ENCODE assay signal across 1 cellular context in the genomic region with DNA sequence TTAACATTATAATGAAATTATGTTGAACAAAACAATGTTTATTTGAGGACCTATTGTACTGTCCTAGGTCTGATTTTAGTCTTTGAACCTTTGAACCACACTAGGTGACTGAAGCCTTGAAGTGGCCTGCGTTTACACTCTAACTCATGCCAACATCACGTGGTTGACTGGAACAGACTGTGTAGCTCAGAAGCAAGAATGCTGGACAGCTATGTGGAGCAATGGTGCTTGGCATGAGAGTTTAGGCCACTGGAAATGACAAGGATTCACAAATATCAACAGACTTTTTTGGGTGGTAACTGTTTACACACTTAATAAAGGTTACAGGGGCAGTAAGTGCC.
TF ChIP-seq lines count a peak whose summit lies in the region.

No MANE protein-coding gene starts in this region.

TF ChIP-seq in HepG2, 621 proteins besides CTCF, POLR2A, EP300 and RAD21 (continued from another document):
- TF ChIP-seq, protein P1, sequence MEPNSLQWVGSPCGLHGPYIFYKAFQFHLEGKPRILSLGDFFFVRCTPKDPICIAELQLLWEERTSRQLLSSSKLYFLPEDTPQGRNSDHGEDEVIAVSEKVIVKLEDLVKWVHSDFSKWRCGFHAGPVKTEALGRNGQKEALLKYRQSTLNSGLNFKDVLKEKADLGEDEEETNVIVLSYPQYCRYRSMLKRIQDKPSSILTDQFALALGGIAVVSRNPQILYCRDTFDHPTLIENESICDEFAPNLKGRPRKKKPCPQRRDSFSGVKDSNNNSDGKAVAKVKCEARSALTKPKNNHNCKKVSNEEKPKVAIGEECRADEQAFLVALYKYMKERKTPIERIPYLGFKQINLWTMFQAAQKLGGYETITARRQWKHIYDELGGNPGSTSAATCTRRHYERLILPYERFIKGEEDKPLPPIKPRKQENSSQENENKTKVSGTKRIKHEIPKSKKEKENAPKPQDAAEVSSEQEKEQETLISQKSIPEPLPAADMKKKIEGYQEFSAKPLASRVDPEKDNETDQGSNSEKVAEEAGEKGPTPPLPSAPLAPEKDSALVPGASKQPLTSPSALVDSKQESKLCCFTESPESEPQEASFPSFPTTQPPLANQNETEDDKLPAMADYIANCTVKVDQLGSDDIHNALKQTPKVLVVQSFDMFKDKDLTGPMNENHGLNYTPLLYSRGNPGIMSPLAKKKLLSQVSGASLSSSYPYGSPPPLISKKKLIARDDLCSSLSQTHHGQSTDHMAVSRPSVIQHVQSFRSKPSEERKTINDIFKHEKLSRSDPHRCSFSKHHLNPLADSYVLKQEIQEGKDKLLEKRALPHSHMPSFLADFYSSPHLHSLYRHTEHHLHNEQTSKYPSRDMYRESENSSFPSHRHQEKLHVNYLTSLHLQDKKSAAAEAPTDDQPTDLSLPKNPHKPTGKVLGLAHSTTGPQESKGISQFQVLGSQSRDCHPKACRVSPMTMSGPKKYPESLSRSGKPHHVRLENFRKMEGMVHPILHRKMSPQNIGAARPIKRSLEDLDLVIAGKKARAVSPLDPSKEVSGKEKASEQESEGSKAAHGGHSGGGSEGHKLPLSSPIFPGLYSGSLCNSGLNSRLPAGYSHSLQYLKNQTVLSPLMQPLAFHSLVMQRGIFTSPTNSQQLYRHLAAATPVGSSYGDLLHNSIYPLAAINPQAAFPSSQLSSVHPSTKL (CRISPR knock-in tag; IDR thresholded peaks at IDR 0.05) = peak; percentile 73
- no peak for TF ChIP-seq DNMT3B (CRISPR knock-in tag; conservative IDR thresholded peaks at IDR 0.05)
- no peak for TF ChIP-seq SOX13 (IDR thresholded peaks at IDR 0.05)
- peak in 1 of 2 experiments; percentile 51; a peak in 1 of 4 replicates for TF ChIP-seq SOX13 (CRISPR knock-in tag; conservative IDR thresholded peaks at IDR 0.05 in 1 of 2, IDR thresholded peaks at IDR 0.05 in 1 of 2)
- TF ChIP-seq, protein P2, sequence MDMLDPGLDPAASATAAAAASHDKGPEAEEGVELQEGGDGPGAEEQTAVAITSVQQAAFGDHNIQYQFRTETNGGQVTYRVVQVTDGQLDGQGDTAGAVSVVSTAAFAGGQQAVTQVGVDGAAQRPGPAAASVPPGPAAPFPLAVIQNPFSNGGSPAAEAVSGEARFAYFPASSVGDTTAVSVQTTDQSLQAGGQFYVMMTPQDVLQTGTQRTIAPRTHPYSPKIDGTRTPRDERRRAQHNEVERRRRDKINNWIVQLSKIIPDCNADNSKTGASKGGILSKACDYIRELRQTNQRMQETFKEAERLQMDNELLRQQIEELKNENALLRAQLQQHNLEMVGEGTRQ (IDR thresholded peaks at IDR 0.05; ENCODE audit: low read depth, low read length) = 0 out of 2 replicates have a peak, but pooled peaks have one; percentile 39
- TF ChIP-seq, protein P2 (CRISPR knock-in tag; IDR thresholded peaks at IDR 0.05; ENCODE audit: borderline replicate concordance) = peak; percentile 39; the same call in 1 of the 2 replicates
- 0 out of 2 replicates have a peak, but pooled peaks have one; percentile 8 for TF ChIP-seq FOXA3 (CRISPR knock-in tag; IDR thresholded peaks at IDR 0.05)
- TF ChIP-seq, protein P3, sequence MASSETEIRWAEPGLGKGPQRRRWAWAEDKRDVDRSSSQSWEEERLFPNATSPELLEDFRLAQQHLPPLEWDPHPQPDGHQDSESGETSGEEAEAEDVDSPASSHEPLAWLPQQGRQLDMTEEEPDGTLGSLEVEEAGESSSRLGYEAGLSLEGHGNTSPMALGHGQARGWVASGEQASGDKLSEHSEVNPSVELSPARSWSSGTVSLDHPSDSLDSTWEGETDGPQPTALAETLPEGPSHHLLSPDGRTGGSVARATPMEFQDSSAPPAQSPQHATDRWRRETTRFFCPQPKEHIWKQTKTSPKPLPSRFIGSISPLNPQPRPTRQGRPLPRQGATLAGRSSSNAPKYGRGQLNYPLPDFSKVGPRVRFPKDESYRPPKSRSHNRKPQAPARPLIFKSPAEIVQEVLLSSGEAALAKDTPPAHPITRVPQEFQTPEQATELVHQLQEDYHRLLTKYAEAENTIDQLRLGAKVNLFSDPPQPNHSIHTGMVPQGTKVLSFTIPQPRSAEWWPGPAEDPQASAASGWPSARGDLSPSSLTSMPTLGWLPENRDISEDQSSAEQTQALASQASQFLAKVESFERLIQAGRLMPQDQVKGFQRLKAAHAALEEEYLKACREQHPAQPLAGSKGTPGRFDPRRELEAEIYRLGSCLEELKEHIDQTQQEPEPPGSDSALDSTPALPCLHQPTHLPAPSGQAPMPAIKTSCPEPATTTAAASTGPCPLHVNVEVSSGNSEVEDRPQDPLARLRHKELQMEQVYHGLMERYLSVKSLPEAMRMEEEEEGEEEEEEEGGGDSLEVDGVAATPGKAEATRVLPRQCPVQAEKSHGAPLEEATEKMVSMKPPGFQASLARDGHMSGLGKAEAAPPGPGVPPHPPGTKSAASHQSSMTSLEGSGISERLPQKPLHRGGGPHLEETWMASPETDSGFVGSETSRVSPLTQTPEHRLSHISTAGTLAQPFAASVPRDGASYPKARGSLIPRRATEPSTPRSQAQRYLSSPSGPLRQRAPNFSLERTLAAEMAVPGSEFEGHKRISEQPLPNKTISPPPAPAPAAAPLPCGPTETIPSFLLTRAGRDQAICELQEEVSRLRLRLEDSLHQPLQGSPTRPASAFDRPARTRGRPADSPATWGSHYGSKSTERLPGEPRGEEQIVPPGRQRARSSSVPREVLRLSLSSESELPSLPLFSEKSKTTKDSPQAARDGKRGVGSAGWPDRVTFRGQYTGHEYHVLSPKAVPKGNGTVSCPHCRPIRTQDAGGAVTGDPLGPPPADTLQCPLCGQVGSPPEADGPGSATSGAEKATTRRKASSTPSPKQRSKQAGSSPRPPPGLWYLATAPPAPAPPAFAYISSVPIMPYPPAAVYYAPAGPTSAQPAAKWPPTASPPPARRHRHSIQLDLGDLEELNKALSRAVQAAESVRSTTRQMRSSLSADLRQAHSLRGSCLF (CRISPR knock-in tag; IDR thresholded peaks at IDR 0.05; ENCODE audit: borderline replicate concordance) = no peak
- TF ChIP-seq MIXL1 (CRISPR knock-in tag; IDR thresholded peaks at IDR 0.05) = 0 out of 2 replicates have a peak, but pooled peaks have one; percentile 41
- TF ChIP-seq ZNF644 (CRISPR knock-in tag; IDR thresholded peaks at IDR 0.05; ENCODE audit: low read depth) = peak; percentile 93
- 0 out of 2 replicates have a peak, but pooled peaks have one; percentile 32 for TF ChIP-seq RARA (CRISPR knock-in tag; IDR thresholded peaks at IDR 0.05)
- TF ChIP-seq BHLHE40 (IDR thresholded peaks at IDR 0.05; ENCODE audit: low read length) = peak; percentile 71
- TF ChIP-seq, protein P4, sequence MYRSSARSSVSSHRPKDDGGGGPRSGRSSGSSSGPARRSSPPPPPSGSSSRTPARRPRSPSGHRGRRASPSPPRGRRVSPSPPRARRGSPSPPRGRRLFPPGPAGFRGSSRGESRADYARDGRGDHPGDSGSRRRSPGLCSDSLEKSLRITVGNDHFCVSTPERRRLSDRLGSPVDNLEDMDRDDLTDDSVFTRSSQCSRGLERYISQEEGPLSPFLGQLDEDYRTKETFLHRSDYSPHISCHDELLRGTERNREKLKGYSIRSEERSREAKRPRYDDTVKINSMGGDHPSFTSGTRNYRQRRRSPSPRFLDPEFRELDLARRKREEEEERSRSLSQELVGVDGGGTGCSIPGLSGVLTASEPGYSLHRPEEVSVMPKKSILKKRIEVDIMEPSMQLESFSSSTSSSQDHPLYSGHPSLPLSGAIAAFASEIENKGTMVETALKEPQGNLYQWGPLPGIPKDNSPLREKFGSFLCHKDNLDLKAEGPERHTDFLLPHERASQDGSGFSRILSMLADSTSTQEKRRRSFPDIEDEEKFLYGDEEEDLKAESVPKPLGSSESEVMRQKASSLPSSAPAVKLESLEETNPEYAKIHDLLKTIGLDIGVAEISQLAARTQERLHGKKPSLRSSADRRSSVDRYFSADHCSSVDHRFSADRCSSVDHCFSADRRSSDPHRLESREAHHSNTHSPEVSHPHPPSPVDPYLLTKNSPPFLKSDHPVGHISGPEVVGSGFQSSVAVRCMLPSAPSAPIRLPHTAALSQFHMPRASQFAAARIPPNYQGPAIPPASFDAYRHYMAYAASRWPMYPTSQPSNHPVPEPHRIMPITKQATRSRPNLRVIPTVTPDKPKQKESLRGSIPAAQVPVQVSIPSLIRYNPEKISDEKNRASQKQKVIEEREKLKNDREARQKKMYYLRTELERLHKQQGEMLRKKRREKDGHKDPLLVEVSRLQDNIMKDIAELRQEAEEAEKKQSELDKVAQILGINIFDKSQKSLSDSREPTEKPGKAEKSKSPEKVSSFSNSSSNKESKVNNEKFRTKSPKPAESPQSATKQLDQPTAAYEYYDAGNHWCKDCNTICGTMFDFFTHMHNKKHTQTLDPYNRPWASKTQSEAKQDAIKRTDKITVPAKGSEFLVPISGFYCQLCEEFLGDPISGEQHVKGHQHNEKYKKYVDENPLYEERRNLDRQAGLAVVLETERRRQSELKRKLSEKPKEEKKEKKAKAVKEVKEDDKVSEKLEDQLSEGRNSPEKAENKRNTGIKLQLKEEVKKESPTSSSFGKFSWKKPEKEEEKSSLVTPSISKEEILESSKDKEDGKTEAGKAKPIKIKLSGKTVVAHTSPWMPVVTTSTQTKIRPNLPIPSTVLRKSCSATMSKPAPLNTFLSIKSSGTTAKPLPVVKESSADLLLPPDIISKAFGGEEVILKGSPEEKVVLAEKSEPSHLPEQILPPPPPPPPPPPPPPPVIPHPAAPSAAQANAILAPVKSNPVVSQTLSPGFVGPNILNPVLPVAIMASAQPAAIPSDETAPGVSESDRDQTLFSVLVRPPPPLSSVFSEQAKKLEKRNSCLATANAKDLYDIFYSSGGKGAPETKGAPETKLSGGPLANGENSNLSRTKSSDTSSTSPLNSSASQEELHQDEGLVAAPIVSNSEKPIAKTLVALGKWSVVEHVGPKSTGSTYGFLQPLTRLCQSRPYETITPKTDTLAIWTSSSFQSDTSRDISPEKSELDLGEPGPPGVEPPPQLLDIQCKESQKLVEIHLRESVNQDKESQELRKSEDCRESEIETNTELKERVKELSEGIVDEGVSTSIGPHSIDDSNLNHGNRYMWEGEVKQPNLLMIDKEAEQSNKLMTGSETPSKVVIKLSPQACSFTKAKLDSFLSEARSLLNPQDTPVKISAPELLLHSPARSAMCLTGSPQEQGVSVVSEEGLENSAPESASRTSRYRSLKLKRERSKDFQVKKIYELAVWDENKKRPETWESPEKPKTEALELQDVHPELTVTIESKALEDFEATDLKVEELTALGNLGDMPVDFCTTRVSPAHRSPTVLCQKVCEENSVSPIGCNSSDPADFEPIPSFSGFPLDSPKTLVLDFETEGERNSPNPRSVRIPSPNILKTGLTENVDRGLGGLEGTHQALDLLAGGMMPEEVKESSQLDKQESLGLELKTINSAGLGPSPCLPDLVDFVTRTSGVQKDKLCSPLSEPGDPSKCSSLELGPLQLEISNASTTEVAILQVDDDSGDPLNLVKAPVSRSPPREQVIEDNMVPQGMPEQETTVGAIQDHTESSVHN (CRISPR knock-in tag; IDR thresholded peaks at IDR 0.05) = no peak
- TF ChIP-seq TOPORS (CRISPR knock-in tag; IDR thresholded peaks at IDR 0.05) = no peak
- 0 out of 2 replicates have a peak, but pooled peaks have one; percentile 30 for TF ChIP-seq MIER2 (CRISPR knock-in tag; IDR thresholded peaks at IDR 0.05)
- no peak for TF ChIP-seq TARDBP (CRISPR knock-in tag; IDR thresholded peaks at IDR 0.05)
- TF ChIP-seq GATAD2A (CRISPR knock-in tag; IDR thresholded peaks at IDR 0.05) = 0 out of 2 replicates have a peak, but pooled peaks have one; percentile 28
- TF ChIP-seq HMG20A (CRISPR knock-in tag; IDR thresholded peaks at IDR 0.05; ENCODE audit: borderline replicate concordance) = peak; percentile 36; the same call in 1 of the 2 replicates
- TF ChIP-seq, protein P5, sequence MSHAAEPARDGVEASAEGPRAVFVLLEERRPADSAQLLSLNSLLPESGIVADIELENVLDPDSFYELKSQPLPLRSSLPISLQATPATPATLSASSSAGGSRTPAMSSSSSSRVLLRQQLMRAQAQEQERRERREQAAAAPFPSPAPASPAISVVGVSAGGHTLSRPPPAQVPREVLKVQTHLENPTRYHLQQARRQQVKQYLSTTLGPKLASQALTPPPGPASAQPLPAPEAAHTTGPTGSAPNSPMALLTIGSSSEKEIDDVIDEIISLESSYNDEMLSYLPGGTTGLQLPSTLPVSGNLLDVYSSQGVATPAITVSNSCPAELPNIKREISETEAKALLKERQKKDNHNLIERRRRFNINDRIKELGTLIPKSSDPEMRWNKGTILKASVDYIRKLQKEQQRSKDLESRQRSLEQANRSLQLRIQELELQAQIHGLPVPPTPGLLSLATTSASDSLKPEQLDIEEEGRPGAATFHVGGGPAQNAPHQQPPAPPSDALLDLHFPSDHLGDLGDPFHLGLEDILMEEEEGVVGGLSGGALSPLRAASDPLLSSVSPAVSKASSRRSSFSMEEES (CRISPR knock-in tag; IDR thresholded peaks at IDR 0.05) = peak; percentile 65
- TF ChIP-seq SOX5 (CRISPR knock-in tag; IDR thresholded peaks at IDR 0.05; ENCODE audit: borderline replicate concordance) = peak; percentile 61; the same call in 1 of the 2 replicates
- TF ChIP-seq TEAD3 (CRISPR knock-in tag; optimal IDR thresholded peaks at IDR 0.05; ENCODE audit: borderline replicate concordance) = peak; percentile 54
- TF ChIP-seq, protein P6, sequence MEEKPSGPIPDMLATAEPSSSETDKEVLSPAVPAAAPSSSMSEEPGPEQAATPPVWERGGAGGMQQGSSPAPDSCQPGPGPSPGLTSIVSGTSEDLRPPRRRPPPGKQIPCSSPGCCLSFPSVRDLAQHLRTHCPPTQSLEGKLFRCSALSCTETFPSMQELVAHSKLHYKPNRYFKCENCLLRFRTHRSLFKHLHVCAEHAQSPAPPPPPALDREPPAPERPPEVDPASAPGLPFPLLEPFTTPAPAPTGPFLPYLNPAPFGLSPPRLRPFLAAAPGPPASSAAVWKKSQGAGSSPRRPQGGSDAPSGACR (CRISPR knock-in tag; IDR thresholded peaks at IDR 0.05) = no peak
TF ChIP-seq in HepG2: peak in this region for 19.
